ENCODE assay signal across 11 cellular contexts in genomic region chr16:89562939-89563338, GRCh38. TPM values are rescaled to one million over a fixed set of nuclear protein-coding genes. Genes with fewer than 3 reads are reported as not detected.
DNase-seq lines count a peak whose midpoint lies in the region; ATAC-seq and TF ChIP-seq lines count a peak whose summit lies in the region.
"Had no signal": no experiment of that assay in that cellular context is flagged by ENCODE, and none has a peak within 500 bp of the region (broad histone marks: within the 10 kb centered on the region; RNA-seq: fewer than 3 reads in every experiment).

No MANE protein-coding gene starts in this region.

- H3K27me3 Mint-ChIP-seq in osteocyte (ENCODE audit: unreplicated experiment) = no peaks in the 10 kb centered on the region

- ATAC-seq in HG02798 (IDR thresholded peaks at IDR 0.05; ENCODE audit: poor library complexity, unreplicated experiment) (no peak), HG02678 (IDR thresholded peaks at IDR 0.05; ENCODE audit: unreplicated experiment) (no peak)

- H3K9me3 Mint-ChIP-seq in osteocyte (ENCODE audit: unreplicated experiment) = no peaks in the 10 kb centered on the region

- peak overlapping the region; percentile 14 for H3K27ac Mint-ChIP-seq in osteocyte (ENCODE audit: unreplicated experiment)

- TF ChIP-seq CTCF in NB4 (IDR thresholded peaks at IDR 0.05; ENCODE audit: low read depth, low read length) (no peak), osteocyte (IDR thresholded peaks at IDR 0.05) (no peak)

- peak; percentile 31 for DNase-seq in DMS 273 (lab: John Stamatoyannopoulos, UW; ENCODE audit: unreplicated experiment)
- no peak for DNase-seq in DMS 273 treated with DMSO at 0.1 percent for 48 hours (lab: John Stamatoyannopoulos, UW)
- DNase-seq in NB4 (ENCODE audit: low read depth) = no peak
- peak; percentile 75 for DNase-seq in brain pericyte (ENCODE audit: low read depth, low spot score)
- DNase-seq in osteocyte (ENCODE audit: extremely low spot score, unreplicated experiment) = no peak
- no peak for DNase-seq in ureter (ENCODE audit: low spot score)
- DNase-seq: 8988T; dorsolateral prefrontal cortex; NK-92 treated with Interleukin-12 subunit alpha and Interleukin-12 subunit beta, amount 100 ng/mL, for 24 hours had no signal

- H3K4me3 Mint-ChIP-seq in osteocyte (ENCODE audit: unreplicated experiment) = peak overlapping the region; percentile 96

- peak overlapping the region; percentile 98 for H3K4me3 ChIP-seq in NB4 (ENCODE audit: low read depth, low read length)

- H3K36me3 Mint-ChIP-seq in osteocyte (ENCODE audit: unreplicated experiment) = peaks cover 35% of the 10 kb centered on the region

- peaks cover 63% of the 10 kb centered on the region for H3K4me1 Mint-ChIP-seq in osteocyte (ENCODE audit: unreplicated experiment)

- TF ChIP-seq POLR2A in NB4 (IDR thresholded peaks at IDR 0.05; ENCODE audit: extremely low read depth, insufficient read length) = no peak

RNA-seq across cellular contexts. Expression of gene RPL13, which starts 2.5 kb away (rescaled TPM):
- total RNA-seq in osteocyte (1,759 and 1,785 TPM in 2 replicates), ureter (2,389 TPM)

RNA-seq across cellular contexts. Expression of gene CPNE7, which starts 12.6 kb away (rescaled TPM):
- total RNA-seq in osteocyte (19.7 and 23.6 TPM in 2 replicates), ureter (16.2 TPM)

RNA-seq across cellular contexts. Expression of gene DPEP1, which starts 50.5 kb away (rescaled TPM):
- total RNA-seq in osteocyte (not detected in 2 replicates), ureter (0.75 TPM)

RNA-seq across cellular contexts. Expression of gene SPG7, which starts 54.7 kb away (rescaled TPM):
- total RNA-seq in osteocyte (113 and 125 TPM in 2 replicates), ureter (132 TPM)

Comparison
In these comparisons a context has a peak if more than half of its experiments do, and no peak if none do; other contexts are left out.
1. DNase-seq: peak in DMS 273 (single experiment) and brain pericyte (single experiment); none in DMS 273 treated with DMSO at 0.1 percent for 48 hours (single experiment), NB4 (single experiment), osteocyte (single experiment) and ureter (single experiment).